In genomic region chr10:120011359-120012132, GRCh38 we compare ENCODE assay signal across 3 cellular contexts.
TF ChIP-seq lines count a peak whose summit lies in the region.

No MANE protein-coding gene starts in this region.

TF ChIP-seq in SK-N-SH, 30 proteins besides CTCF, POLR2A, EP300 and RAD21:
- TF ChIP-seq FOXM1 (IDR thresholded peaks at IDR 0.05; ENCODE audit: low read depth), result no peak
- TF ChIP-seq FOXJ3 (CRISPR knock-in tag; IDR thresholded peaks at IDR 0.05), result no peak
- TF ChIP-seq NRF1 (IDR thresholded peaks at IDR 0.05; ENCODE audit: low read depth, low read length), result no peak
- TF ChIP-seq MEF2A (IDR thresholded peaks at IDR 0.05; ENCODE audit: borderline replicate concordance, low read depth), result no peak
- no peak for TF ChIP-seq GATA2 (CRISPR knock-in tag; IDR thresholded peaks at IDR 0.05)
- no peak for TF ChIP-seq GABPA (IDR thresholded peaks at IDR 0.05; ENCODE audit: low read depth)
- TF ChIP-seq POLR2AphosphoS5 (IDR thresholded peaks at IDR 0.05; ENCODE audit: low read depth, low read length), result no peak
- TF ChIP-seq NFIC (IDR thresholded peaks at IDR 0.05; ENCODE audit: borderline replicate concordance), result no peak
- no peak for TF ChIP-seq USF1 (IDR thresholded peaks at IDR 0.05; ENCODE audit: borderline replicate concordance, low read depth)
- no peak for TF ChIP-seq RXRA (IDR thresholded peaks at IDR 0.05; ENCODE audit: borderline replicate concordance, low read depth)
- TF ChIP-seq PBX3 (IDR thresholded peaks at IDR 0.05), result no peak
- TF ChIP-seq REST (IDR thresholded peaks at IDR 0.05; ENCODE audit: low read depth, low read length), result no peak
- TF ChIP-seq TEAD4 (IDR thresholded peaks at IDR 0.05; ENCODE audit: borderline replicate concordance, insufficient read depth), result no peak

TF ChIP-seq in SK-N-SH treated with all-trans-retinoic acid at 6 μM for 48 hours, 23 proteins besides CTCF, POLR2A, EP300 and RAD21:
- TF ChIP-seq ARNTL (CRISPR knock-in tag; IDR thresholded peaks at IDR 0.05; ENCODE audit: borderline replicate concordance, low read depth) (no peak), ZFP30 (CRISPR knock-in tag; IDR thresholded peaks at IDR 0.05) (no peak), POU6F1 (CRISPR knock-in tag; IDR thresholded peaks at IDR 0.05; ENCODE audit: borderline replicate concordance, low read depth) (no peak), TCF4 (CRISPR knock-in tag; IDR thresholded peaks at IDR 0.05; ENCODE audit: borderline replicate concordance) (no peak), CSDC2 (CRISPR knock-in tag; IDR thresholded peaks at IDR 0.05) (no peak)

TF ChIP-seq in H1, 55 proteins besides CTCF, POLR2A, EP300 and RAD21:
- TF ChIP-seq BRCA1 (IDR thresholded peaks at IDR 0.05; ENCODE audit: low read depth, low read length), result no peak
- TF ChIP-seq SP1 (IDR thresholded peaks at IDR 0.05; ENCODE audit: low read depth, low read length), result no peak
- TF ChIP-seq YY1 (IDR thresholded peaks at IDR 0.05; ENCODE audit: low read depth, low read length), result no peak
- TF ChIP-seq CBX8 (IDR thresholded peaks at IDR 0.05; ENCODE audit: borderline replicate concordance, low read depth, low read length), result no peak
- TF ChIP-seq TEAD4 (IDR thresholded peaks at IDR 0.05; ENCODE audit: low read depth, low read length), result no peak
